ENCODE assay signal across 8 cellular contexts in genomic region chr12:89051065-89051677, GRCh38.
DNase-seq lines count a peak whose midpoint lies in the region; ATAC-seq and TF ChIP-seq lines count a peak whose summit lies in the region.

No MANE protein-coding gene starts in this region.

- peak in 1 of 7 experiments; percentile 19 for DNase-seq in CD8-positive, alpha-beta T cell
- peak; percentile 65 for DNase-seq in NCI-H2227 treated with DMSO at 0.1 percent for 48 hours (lab: John Stamatoyannopoulos, UW)
- DNase-seq in amniotic stem cell (lab: John Stamatoyannopoulos, UW) = peak; percentile 47
- no peak for DNase-seq in right cardiac atrium
- no peak for DNase-seq in gastrocnemius medialis
- DNase-seq in T1000 (lab: John Stamatoyannopoulos, UW) = no peak

- no peaks in the 10 kb centered on the region for H3K27me3 Mint-ChIP-seq in CD8-positive, alpha-beta T cell (ENCODE audit: low read depth)

- ATAC-seq in CD8-positive, alpha-beta T cell = peak; percentile 70
- ATAC-seq in GM18517 (IDR thresholded peaks at IDR 0.05; ENCODE audit: unreplicated experiment) (peak; percentile 83), HG03159 (IDR thresholded peaks at IDR 0.05; ENCODE audit: unreplicated experiment) (peak; percentile 76), right cardiac atrium (peak; percentile 64 to 81), gastrocnemius medialis (no peak)

- peak; percentile 90 for TF ChIP-seq CTCF in CD8-positive, alpha-beta T cell (IDR thresholded peaks at IDR 0.05)
- peak; percentile 54 to 88 (median 74) for TF ChIP-seq CTCF in gastrocnemius medialis (IDR thresholded peaks at IDR 0.05 in 4 of 5, conservative IDR thresholded peaks at IDR 0.05 in 1 of 5)

- H3K4me3 ChIP-seq in CD8-positive, alpha-beta T cell (ENCODE audit: low read depth, low read length) = no peak overlapping the region
- H3K4me3 ChIP-seq in right cardiac atrium (ENCODE audit: low read length) = no peak overlapping the region
- no peak overlapping the region for H3K4me3 ChIP-seq in gastrocnemius medialis

- H3K9me3 Mint-ChIP-seq in CD8-positive, alpha-beta T cell = no peaks in the 10 kb centered on the region

- no peaks in the 10 kb centered on the region for H3K36me3 ChIP-seq in CD8-positive, alpha-beta T cell (ENCODE audit: insufficient read depth, low read length)
- no peaks in the 10 kb centered on the region for H3K36me3 ChIP-seq in gastrocnemius medialis

- in situ Hi-C loops in gastrocnemius medialis (cut with MboI; ENCODE audit: low sequenced_read_pairs in 4 of 4) = loop anchor here in 1 of 4 donors (10.0 kb wide), 1 partner anchor 404 kb away; no protein-coding TSS in a partner anchor

- intact Hi-C loops in CD8-positive, alpha-beta T cell (cut with DNase I, micrococcal nuclease) = loop anchor here (1.0 to 10.0 kb wide), 5 partner anchors 32 to 478 kb away; partner anchors contain the start of gene DUSP6 (in 1 of the 2)
- intact Hi-C loops in right cardiac atrium (cut with DNase I) (loop anchor here (2.0 to 10.0 kb wide), 6 partner anchors 294 to 412 kb away; partner anchors contain the start of gene DUSP6 (in 2 of the 4)), gastrocnemius medialis (cut with DNase I; ENCODE audit: low total_unique reads) (loop anchor here (1.0 kb wide), 1 partner anchor 410 kb away; no protein-coding TSS in a partner anchor)

- WGBS in right cardiac atrium = 0% methylated on average over 2 of the region's 2 CpGs

- no peaks in the 10 kb centered on the region for H3K4me1 ChIP-seq in CD8-positive, alpha-beta T cell (ENCODE audit: insufficient read depth, low read length)
- H3K4me1 ChIP-seq in right cardiac atrium (ENCODE audit: control insufficient read depth, insufficient read depth, low read length) (no peaks in the 10 kb centered on the region), gastrocnemius medialis (no peaks in the 10 kb centered on the region)

- TF ChIP-seq POLR2A in gastrocnemius medialis (IDR thresholded peaks at IDR 0.05) = no peak

- H3K27ac Mint-ChIP-seq in CD8-positive, alpha-beta T cell = no peak overlapping the region

- POLR2A ChIA-PET in CD8-positive, alpha-beta T cell (lab: Charles Lee) = interaction anchor here (0.9 kb wide), 1 partner anchor 12 kb away, joined by 3 read pairs; no protein-coding TSS in a partner anchor

- H3K27ac ChIP-seq in CD8-positive, alpha-beta T cell (ENCODE audit: low read depth, low read length) = no peak overlapping the region
- H3K27ac ChIP-seq in right cardiac atrium (ENCODE audit: low read length) = no peak overlapping the region
- H3K27ac ChIP-seq in gastrocnemius medialis = no peak overlapping the region

- H3K4me3 Mint-ChIP-seq in CD8-positive, alpha-beta T cell = no peak overlapping the region

- H3K4me1 Mint-ChIP-seq in CD8-positive, alpha-beta T cell (ENCODE audit: low read depth) = no peaks in the 10 kb centered on the region

- H3K36me3 Mint-ChIP-seq in CD8-positive, alpha-beta T cell = no peaks in the 10 kb centered on the region

- CTCF ChIA-PET in CD8-positive, alpha-beta T cell (lab: Charles Lee) = interaction anchor here (0.6 to 2.6 kb wide), 14 partner anchors 9 to 489 kb away, joined by 3 to 21 read pairs (median 4); no protein-coding TSS in a partner anchor

- no peaks in the 10 kb centered on the region for H3K27me3 ChIP-seq in CD8-positive, alpha-beta T cell (ENCODE audit: insufficient read depth, low read length)
- H3K27me3 ChIP-seq in right cardiac atrium (ENCODE audit: control insufficient read depth, insufficient read depth) = no peaks in the 10 kb centered on the region
- H3K27me3 ChIP-seq in gastrocnemius medialis = no peaks in the 10 kb centered on the region

- H3K9me3 ChIP-seq in CD8-positive, alpha-beta T cell (ENCODE audit: low read length) = no peaks in the 10 kb centered on the region
- H3K9me3 ChIP-seq in right cardiac atrium (ENCODE audit: control insufficient read depth, low read length) (no peaks in the 10 kb centered on the region), gastrocnemius medialis (no peaks in the 10 kb centered on the region)

Comparison
In these comparisons a context has a peak if more than half of its experiments do, and no peak if none do; other contexts are left out.
1. ATAC-seq: peak in CD8-positive, alpha-beta T cell (single experiment), GM18517 (single experiment), HG03159 (single experiment) and right cardiac atrium (2 of 2); none in gastrocnemius medialis (0 of 2).
2. DNase-seq: peak in NCI-H2227 treated with DMSO at 0.1 percent for 48 hours (single experiment) and amniotic stem cell (single experiment); none in right cardiac atrium (0 of 3), gastrocnemius medialis (0 of 2) and T1000 (single experiment).